In genomic region chr16:6193718-6194117, GRCh38 we compare ENCODE assay signal across 17 cellular contexts.
DNase-seq lines count a peak whose midpoint lies in the region; ATAC-seq and TF ChIP-seq lines count a peak whose summit lies in the region.
"Had no signal": no experiment of that assay in that cellular context is flagged by ENCODE, and none has a peak within 500 bp of the region (broad histone marks: within the 10 kb centered on the region; RNA-seq: fewer than 3 reads in every experiment).

No MANE protein-coding gene starts in this region.

- ATAC-seq in HG03139 (IDR thresholded peaks at IDR 0.05; ENCODE audit: unreplicated experiment), result no peak
- ATAC-seq: CD8-positive, alpha-beta T cell had no signal

- H3K36me3 ChIP-seq in neuronal stem cell (replicated peaks in 1 of 2; ENCODE audit: control insufficient read depth in 2 of 2, insufficient read depth in 2 of 2, low read length in 2 of 2), result no peaks in the 10 kb centered on the region
- H3K36me3 ChIP-seq in tibial nerve, result no peaks in the 10 kb centered on the region
- H3K36me3 ChIP-seq: esophagus muscularis mucosa had no signal

- no peak overlapping the region for H4K91ac ChIP-seq in neuronal stem cell (ENCODE audit: low read depth, low read length, poor library complexity)

- no peak overlapping the region for H2BK5ac ChIP-seq in neuronal stem cell (ENCODE audit: low read length)

- no peak overlapping the region for H4K8ac ChIP-seq in neuronal stem cell (ENCODE audit: low read depth, low read length)

- H3K4me3 Mint-ChIP-seq in endothelial cell (ENCODE audit: unreplicated experiment), result no peak overlapping the region
- H3K4me3 Mint-ChIP-seq: activated naive CD4-positive, alpha-beta T cell treated with anti-CD3 and anti-CD28 coated beads, Interleukin-2, amount 10 ng/mL, durations not matched to agents 7 days and 5 days; CD8-positive, alpha-beta T cell; central memory CD8-positive, alpha-beta T cell had no signal

- no peak for TF ChIP-seq POLR2A in tibial nerve (IDR thresholded peaks at IDR 0.05)

- H3K14ac ChIP-seq in neuronal stem cell (ENCODE audit: low read length), result no peak overlapping the region

- no peak overlapping the region for H2AFZ ChIP-seq in neuronal stem cell (ENCODE audit: low read length)

- WGBS in neuronal stem cell (ENCODE audit: extremely low coverage in 2 of 2, insufficient read length in 2 of 2, insufficient replicate concordance in 1 of 2), 2 donors, result no CpG with 5 or more reads among the region's 3 CpGs
- 21 to 24% methylated on average over 3 of the region's 3 CpGs for WGBS in tibial nerve, 2 donors

- H3K27ac ChIP-seq in neuronal stem cell (replicated peaks; ENCODE audit: low read length) (no peak overlapping the region), tibial nerve (no peak overlapping the region)
- H3K27ac ChIP-seq: esophagus muscularis mucosa had no signal

- DNase-seq in HuH-7 (ENCODE audit: low spot score) (peak; percentile 3), RKO (ENCODE audit: low spot score) (peak; percentile 73), endothelial cell (ENCODE audit: low spot score) (peak; percentile 79), neuronal stem cell (ENCODE audit: low spot score) (peak; percentile 72), tibial nerve (ENCODE audit: low spot score in 2 of 2) (no peak), AML-193 (lab: John Stamatoyannopoulos, UW) (no peak)
- DNase-seq: activated naive CD4-positive, alpha-beta T cell treated with anti-CD3 and anti-CD28 coated beads, Interleukin-2, amount 10 ng/mL, durations not matched to agents 7 days and 5 days; CD8-positive, alpha-beta T cell; GF-D8; HCEC 1CT; hippocampal formation; mesenchymal stem cell; NCI-H526 treated with DMSO at 0.1 percent for 48 hours; stimulated activated CD4-positive, alpha-beta T cell treated with anti-CD3 and anti-CD28 coated beads, Interleukin-15, amount 100 ng/mL, for 24 hours had no signal

- no peak for TF ChIP-seq EP300 in tibial nerve (IDR thresholded peaks at IDR 0.05)

- H3K18ac ChIP-seq in neuronal stem cell (ENCODE audit: low read length), result no peak overlapping the region

- H2BK120ac ChIP-seq in neuronal stem cell (ENCODE audit: low read depth, low read length), result no peak overlapping the region

- H3K4ac ChIP-seq in neuronal stem cell (ENCODE audit: low read length), result no peak overlapping the region

- no peak overlapping the region for H2BK15ac ChIP-seq in neuronal stem cell (ENCODE audit: low read length)

- no peaks in the 10 kb centered on the region for H3K79me1 ChIP-seq in neuronal stem cell (ENCODE audit: low read depth, low read length)

- H3K27me3 ChIP-seq in neuronal stem cell (ENCODE audit: control insufficient read depth in 3 of 3, insufficient read depth in 3 of 3, low read depth in 1 of 3, low read length in 3 of 3), result no peaks in the 10 kb centered on the region
- no peaks in the 10 kb centered on the region for H3K27me3 ChIP-seq in tibial nerve
- H3K27me3 ChIP-seq: esophagus muscularis mucosa had no signal

- H3K9me3 ChIP-seq in neuronal stem cell (replicated peaks in 1 of 2; ENCODE audit: control insufficient read depth in 2 of 2, insufficient read depth in 1 of 2, low read depth in 1 of 2, low read length in 2 of 2) (no peaks in the 10 kb centered on the region), tibial nerve (no peaks in the 10 kb centered on the region)

- H2BK12ac ChIP-seq in neuronal stem cell (ENCODE audit: low read length), result no peak overlapping the region

- no peak overlapping the region for H3K4me2 ChIP-seq in neuronal stem cell (ENCODE audit: insufficient read depth, low read length, poor library complexity, severe bottlenecking)

- no peak overlapping the region for H3K23ac ChIP-seq in neuronal stem cell (ENCODE audit: low read depth, low read length, poor library complexity)

- TF ChIP-seq CTCF in endothelial cell (IDR thresholded peaks at IDR 0.05; ENCODE audit: unreplicated experiment) (no peak), tibial nerve (IDR thresholded peaks at IDR 0.05) (no peak)

- no peak overlapping the region for H3K4me3 ChIP-seq in neuronal stem cell (ENCODE audit: low read length in 2 of 2)
- no peak overlapping the region for H3K4me3 ChIP-seq in tibial nerve
- H3K4me3 ChIP-seq: esophagus muscularis mucosa had no signal

- H3K9me3 Mint-ChIP-seq in endothelial cell (ENCODE audit: unreplicated experiment), result no peaks in the 10 kb centered on the region

- H3K9ac ChIP-seq in neuronal stem cell (ENCODE audit: low read depth, low read length, poor library complexity), result no peak overlapping the region

- H3K4me1 ChIP-seq in neuronal stem cell (ENCODE audit: control insufficient read depth in 2 of 2, insufficient read depth in 1 of 2, low read depth in 1 of 2, low read length in 2 of 2) (peaks cover 0 to 3% of the 10 kb centered on the region in 2 donors), tibial nerve (no peaks in the 10 kb centered on the region)
- H3K4me1 ChIP-seq: esophagus muscularis mucosa had no signal

- no peak overlapping the region for H2AK5ac ChIP-seq in neuronal stem cell (ENCODE audit: low read depth, low read length)

- no peaks in the 10 kb centered on the region for H3K4me1 Mint-ChIP-seq in endothelial cell (ENCODE audit: unreplicated experiment)
- H3K4me1 Mint-ChIP-seq: activated naive CD4-positive, alpha-beta T cell treated with anti-CD3 and anti-CD28 coated beads, Interleukin-2, amount 10 ng/mL, durations not matched to agents 7 days and 5 days; central memory CD8-positive, alpha-beta T cell had no signal

- H3K27ac Mint-ChIP-seq in endothelial cell (ENCODE audit: unreplicated experiment), result no peak overlapping the region
- H3K27ac Mint-ChIP-seq: activated naive CD4-positive, alpha-beta T cell treated with anti-CD3 and anti-CD28 coated beads, Interleukin-2, amount 10 ng/mL, durations not matched to agents 7 days and 5 days; CD8-positive, alpha-beta T cell had no signal

- no peaks in the 10 kb centered on the region for H3K27me3 Mint-ChIP-seq in endothelial cell (ENCODE audit: unreplicated experiment)
- H3K27me3 Mint-ChIP-seq: activated naive CD4-positive, alpha-beta T cell treated with anti-CD3 and anti-CD28 coated beads, Interleukin-2, amount 10 ng/mL, durations not matched to agents 7 days and 5 days; central memory CD8-positive, alpha-beta T cell had no signal

- no peaks in the 10 kb centered on the region for H3K36me3 Mint-ChIP-seq in endothelial cell (ENCODE audit: low read depth, unreplicated experiment)
- H3K36me3 Mint-ChIP-seq: activated naive CD4-positive, alpha-beta T cell treated with anti-CD3 and anti-CD28 coated beads, Interleukin-2, amount 10 ng/mL, durations not matched to agents 7 days and 5 days; CD8-positive, alpha-beta T cell had no signal

Comparison
In these comparisons a context has a peak if more than half of its experiments do, and no peak if none do; other contexts are left out.
1. DNase-seq: peak in HuH-7 (single experiment), RKO (single experiment), endothelial cell (single experiment) and neuronal stem cell (single experiment); none in tibial nerve (0 of 2) and AML-193 (0 of 2).